38 cellular contexts compared by ENCODE assay signal in the genomic region with DNA sequence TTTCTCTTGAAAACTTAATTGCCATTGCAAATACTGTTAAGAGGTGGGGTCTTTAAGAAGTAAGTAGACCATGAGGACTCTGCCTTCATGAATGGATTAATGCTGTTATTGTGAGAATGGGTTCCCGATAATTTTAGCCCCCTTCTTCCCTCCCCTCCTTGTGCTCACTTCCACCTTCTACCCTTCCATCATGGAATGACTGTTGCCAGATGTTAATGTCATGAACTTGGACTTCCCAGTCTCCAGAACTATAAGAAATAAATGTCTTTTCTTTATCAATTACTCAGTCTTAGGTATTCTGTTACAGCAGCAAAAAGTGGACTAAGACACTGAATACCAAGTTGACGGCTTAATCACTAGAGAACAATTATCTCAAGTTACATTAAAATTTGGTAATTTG. TPM values are rescaled to one million over a fixed set of nuclear protein-coding genes. Genes with fewer than 3 reads are reported as not detected.
"Had no signal": no experiment of that assay in that cellular context is flagged by ENCODE, and none has a peak within 500 bp of the region (broad histone marks: within the 10 kb centered on the region; RNA-seq: fewer than 3 reads in every experiment).

No MANE protein-coding gene starts in this region.

- H3K9me3 ChIP-seq: adrenal gland had no signal

- H3K27me3 ChIP-seq: ascending aorta, body of pancreas had no signal

- H3K4me1 ChIP-seq: breast epithelium had no signal

- H3K36me3 ChIP-seq: adrenal gland, ascending aorta, brain microvascular endothelial cell, breast epithelium, cardiac muscle cell had no signal

- DNase-seq: activated effector memory CD4-positive, alpha-beta T cell treated with anti-CD3 and anti-CD28 coated beads, Interleukin-2, amount 50 U/mL, for 16 hours; activated effector memory CD4-positive, alpha-beta T cell treated with Interleukin-2 at 50 U/mL for 16 hours; activated gamma-delta T cell; activated gamma-delta T cell treated with Interleukin-2 at 50 U/mL for 16 hours; activated naive CD4-positive, alpha-beta T cell; activated naive CD4-positive, alpha-beta T cell treated with anti-CD3 and anti-CD28 coated beads for 36 hours; activated naive CD4-positive, alpha-beta T cell treated with anti-CD3 and anti-CD28 coated beads, Interleukin-2, amount 10 ng/mL, durations not matched to agents 7 days and 5 days; activated naive CD4-positive, alpha-beta T cell treated with anti-CD3 and anti-CD28 coated beads, Interleukin-2, amount 50 U/mL, for 16 hours; activated naive CD4-positive, alpha-beta T cell treated with Interleukin-2 at 50 U/mL for 16 hours; activated naive CD8-positive, alpha-beta T cell treated with anti-CD3 and anti-CD28 coated beads for 36 hours; activated naive CD8-positive, alpha-beta T cell treated with anti-CD3 and anti-CD28 coated beads, Interleukin-2, amount 10 ng/mL, durations not matched to agents 7 days and 5 days; activated naive CD8-positive, alpha-beta T cell treated with anti-CD3 and anti-CD28 coated beads, Interleukin-2, amount 50 U/mL, for 24 hours; activated T-cell treated with anti-CD3 and anti-CD28 coated beads, Interleukin-2, amount 50 U/mL, for 1 hour; activated T-cell treated with anti-CD3 and anti-CD28 coated beads, Interleukin-2, amount 50 U/mL, for 24 hours; activated T-cell treated with anti-CD3 and anti-CD28 coated beads, Interleukin-2, amount 50 U/mL, for 4 hours; activated T-cell treated with anti-CD3 and anti-CD28 coated beads, Interleukin-2, amount 50 U/mL, for 48 hours; activated T-cell treated with anti-CD3 and anti-CD28 coated beads, Interleukin-2, amount 50 U/mL, for 72 hours; adrenal gland; amniotic stem cell; amygdala; anterior cingulate cortex; aorta; body of pancreas; brain microvascular endothelial cell; caudate nucleus; central memory CD4-positive, alpha-beta T cell; cerebellar nuclear complex had no signal

- ATAC-seq: activated naive CD4-positive, alpha-beta T cell treated with anti-CD3 and anti-CD28 coated beads, Interleukin-2, amount 50 U/mL, for 72 hours; activated naive CD8-positive, alpha-beta T cell treated with anti-CD3 and anti-CD28 coated beads, Interleukin-2, amount 50 U/mL, for 24 hours; activated T-cell treated with anti-CD3 and anti-CD28 coated beads, Interleukin-2, amount 50 U/mL, for 4 hours; activated T-cell treated with anti-CD3 and anti-CD28 coated beads, Interleukin-2, amount 50 U/mL, for 72 hours; activated T-helper 17 cell treated with anti-CD3 and anti-CD28 coated beads, Interleukin-2, amount 50 U/mL, for 72 hours; body of pancreas had no signal

- H3K4me3 ChIP-seq: adrenal gland, ascending aorta, body of pancreas, breast epithelium, cardiac muscle cell had no signal

- FAIRE-seq: astrocyte, bronchial epithelial cell had no signal

- H3K27ac ChIP-seq: adrenal gland, ascending aorta, body of pancreas, brain microvascular endothelial cell, breast epithelium, cardiac muscle cell had no signal

RNA-seq across cellular contexts. Expression of a gene that starts 5.8 kb away (rescaled TPM):
- total RNA-seq: activated naive CD4-positive, alpha-beta T cell treated with anti-CD3 and anti-CD28 coated beads for 36 hours; activated naive CD4-positive, alpha-beta T cell treated with anti-CD3 and anti-CD28 coated beads, Interleukin-2, amount 50 U/mL, for 72 hours; activated naive CD8-positive, alpha-beta T cell treated with anti-CD3 and anti-CD28 coated beads for 36 hours; activated naive CD8-positive, alpha-beta T cell treated with anti-CD3 and anti-CD28 coated beads, Interleukin-2, amount 10 ng/mL, durations not matched to agents 7 days and 5 days; activated T-cell treated with anti-CD3 and anti-CD28 coated beads, Interleukin-2, amount 50 U/mL, for 4 hours; activated T-cell treated with anti-CD3 and anti-CD28 coated beads, Interleukin-2, amount 50 U/mL, for 72 hours; activated T-helper 1 cell treated with anti-CD3 and anti-CD28 coated beads, Interleukin-12 subunit alpha, Interleukin-12 subunit beta, Interleukin-2, Interleukin-4 antibody, amounts not matched to agents 30 ng/mL and 10 ng/mL and 1 ng/mL, durations not matched to agents 14 hours and 24 hours and 36 hours; activated T-helper 17 cell treated with anti-CD3 and anti-CD28 coated beads, Interleukin-2, amount 50 U/mL, for 72 hours; activated T-helper 2 cell treated with anti-CD3 and anti-CD28 coated beads, Interferon-gamma antibody, Interleukin-2, Interleukin-4, amounts not matched to agents 10 μg/mL and 5 μg/mL and 100 μg/mL, durations not matched to agents 14 hours and 24 hours and 36 hours; aorta; cardiac muscle cell; cardiac septum; chondrocyte had no signal
- polyA plus RNA-seq: cardiac muscle cell had no signal
